In genomic region chr4:77872723-77873435, GRCh38 we compare ENCODE assay signal across 24 cellular contexts.
"Had no signal": no experiment of that assay in that cellular context is flagged by ENCODE, and none has a peak within 500 bp of the region (broad histone marks: within the 10 kb centered on the region; RNA-seq: fewer than 3 reads in every experiment).

No MANE protein-coding gene starts in this region.

- H3K4me3 ChIP-seq: body of pancreas, breast epithelium, K562 had no signal

- H3K36me3 ChIP-seq: breast epithelium had no signal

- DNase-seq: activated CD4-positive, alpha-beta T cell treated with anti-CD3 and anti-CD28 coated beads for 36 hours; activated CD4-positive, alpha-beta T cell treated with anti-CD3 and anti-CD28 coated beads, Interleukin-2, amount 10 ng/mL, durations not matched to agents 7 days and 5 days; activated CD4-positive, alpha-beta T cell treated with anti-CD3 and anti-CD28 coated beads, Interleukin-2, amount 50 U/mL, for 48 hours; activated CD8-positive, alpha-beta T cell treated with anti-CD3 and anti-CD28 coated beads, Interleukin-2, amount 10 ng/mL, durations not matched to agents 7 days and 5 days; activated gamma-delta T cell; activated naive CD4-positive, alpha-beta T cell treated with Interleukin-2 at 50 U/mL for 16 hours; activated naive CD8-positive, alpha-beta T cell treated with anti-CD3 and anti-CD28 coated beads, Interleukin-2, amount 10 ng/mL, durations not matched to agents 7 days and 5 days; activated T-cell treated with anti-CD3 and anti-CD28 coated beads, Interleukin-2, amount 50 U/mL, for 24 hours; body of pancreas; NCI-H1092 treated with DMSO at 0.1 percent for 48 hours; NCI-H1417; NCI-H146; NCI-H187; NCI-H2029 treated with DMSO at 0.1 percent for 48 hours; NCI-H2107; NCI-H2171; NCI-H510A; NCI-H748 treated with DMSO at 0.1 percent for 48 hours; NK-92 treated with Interleukin-12 subunit alpha and Interleukin-12 subunit beta, amount 100 ng/mL, for 24 hours; OCI-M1; SHP77; SW 1271 had no signal

- H3K27me3 ChIP-seq: body of pancreas, breast epithelium had no signal

- H3K27ac ChIP-seq: body of pancreas, breast epithelium had no signal

- H3K4me1 ChIP-seq: body of pancreas, breast epithelium had no signal

- H3K9me3 ChIP-seq: body of pancreas, breast epithelium had no signal
